In genomic region chr17:59220328-59221158, GRCh38 we compare ENCODE assay signal across 8 cellular contexts.
DNase-seq lines count a peak whose midpoint lies in the region; ATAC-seq lines count a peak whose summit lies in the region.

TSS of gene GDPD1 (plus strand) at chr17:59220511. CDS start at chr17:59220610, 99 bp downstream.

- no peaks in the 10 kb centered on the region for H3K9me3 Mint-ChIP-seq in central memory CD8-positive, alpha-beta T cell

- ATAC-seq in GM19025 (IDR thresholded peaks at IDR 0.05; ENCODE audit: low read depth, unreplicated experiment) = peak; percentile 96
- ATAC-seq in HG03280 (IDR thresholded peaks at IDR 0.05; ENCODE audit: unreplicated experiment) = peak; percentile 94
- ATAC-seq in central memory CD8-positive, alpha-beta T cell (replicated peaks; ENCODE audit: extremely low read depth, poor library complexity, severe bottlenecking) = peak; percentile 98

- H3K4me1 Mint-ChIP-seq in central memory CD8-positive, alpha-beta T cell = peaks cover 14% of the 10 kb centered on the region

- peaks cover 8% of the 10 kb centered on the region for H3K36me3 Mint-ChIP-seq in central memory CD8-positive, alpha-beta T cell (ENCODE audit: insufficient read depth)

- peak; percentile 92 to 95 for DNase-seq in AML-193 (lab: John Stamatoyannopoulos, UW)
- DNase-seq in NCI-H226 = peak; percentile 85
- peak; percentile 88 to 97 (median 94) for DNase-seq in activated CD4-positive, CD25-positive, alpha-beta regulatory T cell (lab: John Stamatoyannopoulos, UW)
- peak; percentile 94 for DNase-seq in central memory CD8-positive, alpha-beta T cell (ENCODE audit: low spot score in 2 of 2)
- DNase-seq in islet precursor cell = peak; percentile 100
- peak; percentile 97 for DNase-seq in stimulated activated CD4-positive, alpha-beta T cell treated with anti-CD3 and anti-CD28 coated beads, Interleukin-12 subunit alpha, Interleukin-12 subunit beta, amount 100 ng/mL, for 4 hours

- H3K4me3 Mint-ChIP-seq in central memory CD8-positive, alpha-beta T cell = peak within 1 kb of the TSS; percentile 99

- peak within 1 kb of the TSS; percentile 99 for H3K27ac Mint-ChIP-seq in central memory CD8-positive, alpha-beta T cell (ENCODE audit: low read depth)

- no peaks in the 10 kb centered on the region for H3K27me3 Mint-ChIP-seq in central memory CD8-positive, alpha-beta T cell

Comparison
In these comparisons a context has a peak if more than half of its experiments do, and no peak if none do; other contexts are left out.
1. Peak in every context shown above with its lines: DNase-seq and ATAC-seq.